Comparison of ENCODE assay signal across 18 cellular contexts in genomic region chr3:195207056-195207455, GRCh38.
"Had no signal": no experiment of that assay in that cellular context is flagged by ENCODE, and none has a peak within 500 bp of the region (broad histone marks: within the 10 kb centered on the region; RNA-seq: fewer than 3 reads in every experiment).

No MANE protein-coding gene starts in this region.

- H3K4me3 Mint-ChIP-seq: activated CD8-positive, alpha-beta memory T cell treated with anti-CD3 and anti-CD28 coated beads, Interleukin-2, amount 10 ng/mL, durations not matched to agents 7 days and 5 days; activated T-cell treated with anti-CD3 and anti-CD28 coated beads, Interleukin-2, amount 50 U/mL, for 24 hours; brain; dendritic cell treated with granulocyte-macrophage colony-stimulating factor and Interleukin-4, amounts not matched to agents 40 ng/mL and 50 ng/mL, for 4 days; effector memory CD8-positive, alpha-beta T cell; mesothelial cell of epicardium; T-helper 17 cell had no signal

- H3K27ac Mint-ChIP-seq: activated CD8-positive, alpha-beta memory T cell treated with anti-CD3 and anti-CD28 coated beads, Interleukin-2, amount 10 ng/mL, durations not matched to agents 7 days and 5 days; activated naive CD4-positive, alpha-beta T cell treated with anti-CD3 and anti-CD28 coated beads, Interleukin-2, amount 50 U/mL, for 72 hours; dendritic cell treated with granulocyte-macrophage colony-stimulating factor and Interleukin-4, amounts not matched to agents 40 ng/mL and 50 ng/mL, for 4 days; effector memory CD8-positive, alpha-beta T cell; T-helper 17 cell had no signal

- H3K4me2 ChIP-seq: hepatocyte had no signal

- H3K27me3 ChIP-seq: hepatocyte, upper lobe of right lung had no signal

- H2AFZ ChIP-seq: hepatocyte, parathyroid adenoma had no signal

- H3K9me3 ChIP-seq: upper lobe of right lung had no signal

- H3K36me3 Mint-ChIP-seq: activated CD8-positive, alpha-beta memory T cell treated with anti-CD3 and anti-CD28 coated beads, Interleukin-2, amount 10 ng/mL, durations not matched to agents 7 days and 5 days; activated naive CD4-positive, alpha-beta T cell treated with anti-CD3 and anti-CD28 coated beads, Interleukin-2, amount 50 U/mL, for 72 hours had no signal

- DNase-seq: activated CD4-positive, alpha-beta T cell treated with anti-CD3 and anti-CD28 coated beads, Interleukin-2, amount 50 U/mL, for 48 hours; activated CD8-positive, alpha-beta memory T cell treated with anti-CD3 and anti-CD28 coated beads, Interleukin-2, amount 10 ng/mL, durations not matched to agents 7 days and 5 days; activated T-cell treated with anti-CD3 and anti-CD28 coated beads, Interleukin-2, amount 50 U/mL, for 24 hours; effector memory CD8-positive, alpha-beta T cell; islet precursor cell; stimulated activated CD4-positive, alpha-beta T cell treated with anti-CD3 and anti-CD28 coated beads, Interleukin-2, amount 100 ng/mL, for 48 hours; stimulated activated naive CD4-positive, alpha-beta T cell; substantia nigra; T-helper 17 cell; WERI-Rb-1 had no signal

- H3K4me3 ChIP-seq: hepatocyte, upper lobe of right lung had no signal

- ATAC-seq: activated CD8-positive, alpha-beta memory T cell treated with anti-CD3 and anti-CD28 coated beads, Interleukin-2, amount 10 ng/mL, durations not matched to agents 7 days and 5 days; effector memory CD8-positive, alpha-beta T cell; T-helper 17 cell; upper lobe of right lung had no signal

- H3K27ac ChIP-seq: epithelial cell of prostate, hepatocyte, WERI-Rb-1 had no signal

- H3K27me3 Mint-ChIP-seq: activated CD8-positive, alpha-beta memory T cell treated with anti-CD3 and anti-CD28 coated beads, Interleukin-2, amount 10 ng/mL, durations not matched to agents 7 days and 5 days; activated T-cell treated with anti-CD3 and anti-CD28 coated beads, Interleukin-2, amount 50 U/mL, for 24 hours; brain; dendritic cell treated with granulocyte-macrophage colony-stimulating factor and Interleukin-4, amounts not matched to agents 40 ng/mL and 50 ng/mL, for 4 days; effector memory CD8-positive, alpha-beta T cell; T-helper 17 cell had no signal

- H3K36me3 ChIP-seq: upper lobe of right lung, WERI-Rb-1 had no signal

- H3K9me3 Mint-ChIP-seq: activated T-cell treated with anti-CD3 and anti-CD28 coated beads, Interleukin-2, amount 50 U/mL, for 24 hours; dendritic cell treated with granulocyte-macrophage colony-stimulating factor and Interleukin-4, amounts not matched to agents 40 ng/mL and 50 ng/mL, for 4 days; effector memory CD8-positive, alpha-beta T cell had no signal

- H3K9ac ChIP-seq: parathyroid adenoma had no signal
